In the genomic region with DNA sequence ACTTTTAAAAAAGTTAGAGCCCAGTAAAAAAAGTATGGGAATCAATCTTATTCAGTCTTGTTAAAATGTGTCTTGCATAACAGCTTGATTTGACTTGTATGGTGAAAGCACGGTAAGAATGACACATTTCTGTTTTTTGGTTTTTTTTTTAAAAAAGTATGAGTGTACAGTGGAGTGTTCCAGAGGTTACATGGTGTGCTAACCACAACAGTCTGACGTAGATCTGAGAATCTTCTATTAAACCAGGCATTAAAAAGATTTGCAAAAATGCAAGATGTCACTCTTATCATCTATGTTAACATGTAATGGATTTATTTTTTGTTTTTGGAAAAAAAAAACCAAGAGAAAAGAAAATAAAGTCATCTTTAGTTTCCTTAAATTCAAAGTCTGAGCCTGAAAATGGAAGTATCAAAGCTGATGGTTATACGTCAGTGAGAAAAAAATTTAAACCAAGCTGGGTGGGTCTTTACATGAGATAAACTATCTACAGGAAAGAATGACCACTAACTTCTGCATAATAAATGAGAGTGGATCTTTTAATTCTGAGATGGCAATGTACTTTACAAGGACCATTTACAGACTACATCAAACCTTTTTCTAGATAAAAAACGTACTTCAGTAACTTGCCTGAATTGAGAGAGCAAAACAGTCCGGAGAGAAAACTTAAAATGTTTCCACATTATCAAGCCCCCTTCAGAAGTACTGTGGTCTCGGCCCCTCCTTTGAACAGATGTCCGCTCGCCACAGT, we compare ENCODE assay signal across 8 cellular contexts. TPM values are rescaled to one million over a fixed set of nuclear protein-coding genes. Genes with fewer than 3 reads are reported as not detected.
A peak's percentile ranks its signal among the peaks of the same experiment; 100 is the strongest.
DNase-seq lines count a peak whose midpoint lies in the region; ATAC-seq and TF ChIP-seq lines count a peak whose summit lies in the region.

No MANE protein-coding gene starts in this region.

- H3K4me1 Mint-ChIP-seq in IgD-negative memory B cell, result peaks cover 44 to 66% (median 46%) of the 10 kb centered on the region in 3 donors
- H3K4me1 Mint-ChIP-seq in activated CD8-positive, alpha-beta T cell treated with anti-CD3 and anti-CD28 coated beads for 36 hours (ENCODE audit: low read depth), result peaks cover 42% of the 10 kb centered on the region

- ATAC-seq in activated CD8-positive, alpha-beta T cell treated with anti-CD3 and anti-CD28 coated beads for 36 hours, result peak; percentile 41
- no peak for ATAC-seq in GM19035 (IDR thresholded peaks at IDR 0.05; ENCODE audit: unreplicated experiment)

- H3K4me3 Mint-ChIP-seq in IgD-negative memory B cell, result peak overlapping the region; percentile 98 to 99 (median 98)
- H3K4me3 Mint-ChIP-seq in activated CD8-positive, alpha-beta T cell treated with anti-CD3 and anti-CD28 coated beads for 36 hours, result peak overlapping the region; percentile 90

- no peak for TF ChIP-seq CTCF in activated CD8-positive, alpha-beta T cell treated with anti-CD3 and anti-CD28 coated beads for 36 hours (IDR thresholded peaks at IDR 0.05)

- POLR2A ChIA-PET in activated CD8-positive, alpha-beta T cell treated with anti-CD3 and anti-CD28 coated beads for 36 hours (lab: Charles Lee), result interaction anchor here (0.6 to 4.7 kb wide), 11 partner anchors 8 to 554 kb away, joined by 3 to 50 read pairs (median 9); a partner anchor contains a TSS

- CTCF ChIA-PET in activated CD8-positive, alpha-beta T cell treated with anti-CD3 and anti-CD28 coated beads for 36 hours (lab: Charles Lee), result interaction anchor here (1.5 to 2.8 kb wide), 3 partner anchors 26 to 93 kb away, joined by 3 to 7 read pairs (median 4); a partner anchor contains a TSS

- peak overlapping the region; percentile 98 to 100 (median 99) for H3K27ac Mint-ChIP-seq in IgD-negative memory B cell
- peak overlapping the region; percentile 95 for H3K27ac Mint-ChIP-seq in activated CD8-positive, alpha-beta T cell treated with anti-CD3 and anti-CD28 coated beads for 36 hours

- H3K4me3 ChIP-seq in GM08714 (ENCODE audit: low read length), result peak overlapping the region; percentile 96

- H3K27me3 Mint-ChIP-seq in IgD-negative memory B cell, result no peaks in the 10 kb centered on the region
- H3K27me3 Mint-ChIP-seq in activated CD8-positive, alpha-beta T cell treated with anti-CD3 and anti-CD28 coated beads for 36 hours, result no peaks in the 10 kb centered on the region

- peak; percentile 35 for DNase-seq in activated CD8-positive, alpha-beta T cell treated with anti-CD3 and anti-CD28 coated beads for 36 hours
- DNase-seq in germinal center (ENCODE audit: low spot score) (peak; percentile 15), renal cortical epithelial cell (ENCODE audit: low read depth) (peak; percentile 90), NCI-H146 treated with DMSO at 0.1 percent for 48 hours (lab: John Stamatoyannopoulos, UW; ENCODE audit: unreplicated experiment) (no peak)
- no peak for DNase-seq in activated CD4-positive, CD25-positive, alpha-beta regulatory T cell (lab: John Stamatoyannopoulos, UW)

- intact Hi-C loops in activated CD8-positive, alpha-beta T cell treated with anti-CD3 and anti-CD28 coated beads for 36 hours (cut with micrococcal nuclease), result loop anchor here (1.0 to 10.0 kb wide), 4 partner anchors 71 to 551 kb away; a partner anchor contains a TSS

- no peaks in the 10 kb centered on the region for H3K9me3 Mint-ChIP-seq in IgD-negative memory B cell
- H3K9me3 Mint-ChIP-seq in activated CD8-positive, alpha-beta T cell treated with anti-CD3 and anti-CD28 coated beads for 36 hours, result no peaks in the 10 kb centered on the region

- H3K36me3 Mint-ChIP-seq in IgD-negative memory B cell, result peaks cover 14% of the 10 kb centered on the region
- H3K36me3 Mint-ChIP-seq in activated CD8-positive, alpha-beta T cell treated with anti-CD3 and anti-CD28 coated beads for 36 hours (ENCODE audit: low read depth), result peaks cover 59% of the 10 kb centered on the region

RNA-seq across cellular contexts. Expression of a gene that starts 1.6 kb away (rescaled TPM):
- 31.4 TPM for polyA plus RNA-seq in IgD-negative memory B cell
- total RNA-seq in activated CD8-positive, alpha-beta T cell treated with anti-CD3 and anti-CD28 coated beads for 36 hours, result 10 to 100 TPM; 33.2 to 36.2 TPM
- 36.6 and 68.2 TPM in 2 replicates for total RNA-seq in renal cortical epithelial cell

Comparison
In these comparisons a context has a peak if more than half of its experiments do, and no peak if none do; other contexts are left out.
1. DNase-seq: peak in activated CD8-positive, alpha-beta T cell treated with anti-CD3 and anti-CD28 coated beads for 36 hours (single experiment), germinal center (single experiment) and renal cortical epithelial cell (single experiment); none in activated CD4-positive, CD25-positive, alpha-beta regulatory T cell (0 of 4) and NCI-H146 treated with DMSO at 0.1 percent for 48 hours (single experiment).